In genomic region chr6:107030151-107030550, GRCh38 we compare ENCODE assay signal across 13 cellular contexts. TPM values are rescaled to one million over a fixed set of nuclear protein-coding genes. Genes with fewer than 3 reads are reported as not detected.
DNase-seq lines count a peak whose midpoint lies in the region; ATAC-seq and TF ChIP-seq lines count a peak whose summit lies in the region.
"Had no signal": no experiment of that assay in that cellular context is flagged by ENCODE, and none has a peak within 500 bp of the region (broad histone marks: within the 10 kb centered on the region; RNA-seq: fewer than 3 reads in every experiment).

No MANE protein-coding gene starts in this region.

- intact Hi-C loops in activated naive CD4-positive, alpha-beta T cell treated with anti-CD3 and anti-CD28 coated beads for 36 hours (cut with micrococcal nuclease): no loop called here
- intact Hi-C loops in body of pancreas (cut with DNase I): no loop called here

- H3K27me3 Mint-ChIP-seq in activated naive CD4-positive, alpha-beta T cell treated with anti-CD3 and anti-CD28 coated beads, Interleukin-2, amount 50 U/mL, for 24 hours: no peaks in the 10 kb centered on the region
- H3K27me3 Mint-ChIP-seq in activated naive CD4-positive, alpha-beta T cell treated with anti-CD3 and anti-CD28 coated beads for 36 hours (ENCODE audit: low read depth): no peaks in the 10 kb centered on the region
- H3K27me3 Mint-ChIP-seq in endodermal cell (ENCODE audit: insufficient read depth): no peaks in the 10 kb centered on the region
- no peaks in the 10 kb centered on the region for H3K27me3 Mint-ChIP-seq in stimulated activated naive B cell treated with anti-CD40 and anti-IgM and Interleukin-4, amounts not matched to agents 10 μg/mL and 1 μg/mL and 100 μg/mL, for 72 hours

- CTCF ChIA-PET in activated naive CD4-positive, alpha-beta T cell treated with anti-CD3 and anti-CD28 coated beads for 36 hours (lab: Charles Lee): interaction anchor here (0.5 to 0.8 kb wide), 2 partner anchors 32 to 639 kb away, joined by 3 to 6 read pairs; no protein-coding TSS in a partner anchor

- H3K36me3 Mint-ChIP-seq in activated naive CD4-positive, alpha-beta T cell treated with anti-CD3 and anti-CD28 coated beads, Interleukin-2, amount 50 U/mL, for 24 hours: peaks cover 5% of the 10 kb centered on the region
- peaks cover 5% of the 10 kb centered on the region for H3K36me3 Mint-ChIP-seq in activated naive CD4-positive, alpha-beta T cell treated with anti-CD3 and anti-CD28 coated beads for 36 hours (ENCODE audit: low read depth)
- H3K36me3 Mint-ChIP-seq in endodermal cell (ENCODE audit: low read depth): peaks cover 28% of the 10 kb centered on the region
- H3K36me3 Mint-ChIP-seq in stimulated activated naive B cell treated with anti-CD40 and anti-IgM and Interleukin-4, amounts not matched to agents 10 μg/mL and 1 μg/mL and 100 μg/mL, for 72 hours: peaks cover 19 to 34% of the 10 kb centered on the region in 2 donors

- peaks cover 41% of the 10 kb centered on the region for H3K4me1 Mint-ChIP-seq in activated naive CD4-positive, alpha-beta T cell treated with anti-CD3 and anti-CD28 coated beads, Interleukin-2, amount 50 U/mL, for 24 hours
- H3K4me1 Mint-ChIP-seq in activated naive CD4-positive, alpha-beta T cell treated with anti-CD3 and anti-CD28 coated beads for 36 hours (ENCODE audit: low read depth): peaks cover 42% of the 10 kb centered on the region
- peaks cover 16% of the 10 kb centered on the region for H3K4me1 Mint-ChIP-seq in endodermal cell
- H3K4me1 Mint-ChIP-seq in stimulated activated naive B cell treated with anti-CD40 and anti-IgM and Interleukin-4, amounts not matched to agents 10 μg/mL and 1 μg/mL and 100 μg/mL, for 72 hours: peaks cover 15 to 35% of the 10 kb centered on the region in 2 donors

- 85% methylated on average over 5 of the region's 5 CpGs for WGBS in endodermal cell (ENCODE audit: insufficient coverage in 1 of 2, insufficient read length in 1 of 2), 2 experiments
- WGBS in body of pancreas, 2 donors: 49% methylated on average over 5 of the region's 5 CpGs

- peak overlapping the region; percentile 43 for H3K4me3 ChIP-seq in endodermal cell (ENCODE audit: low read length)
- no peak overlapping the region for H3K4me3 ChIP-seq in body of pancreas

- H3K27me3 ChIP-seq in endodermal cell (ENCODE audit: control insufficient read depth, insufficient read depth, low read length, poor library complexity, severe bottlenecking) (no peaks in the 10 kb centered on the region), body of pancreas (no peaks in the 10 kb centered on the region)

- no peaks in the 10 kb centered on the region for H3K9me3 Mint-ChIP-seq in activated naive CD4-positive, alpha-beta T cell treated with anti-CD3 and anti-CD28 coated beads, Interleukin-2, amount 50 U/mL, for 24 hours
- H3K9me3 Mint-ChIP-seq in activated naive CD4-positive, alpha-beta T cell treated with anti-CD3 and anti-CD28 coated beads for 36 hours: no peaks in the 10 kb centered on the region
- H3K9me3 Mint-ChIP-seq in endodermal cell: peaks cover 8% of the 10 kb centered on the region
- peaks cover 0 to 1% of the 10 kb centered on the region in 2 donors for H3K9me3 Mint-ChIP-seq in stimulated activated naive B cell treated with anti-CD40 and anti-IgM and Interleukin-4, amounts not matched to agents 10 μg/mL and 1 μg/mL and 100 μg/mL, for 72 hours

- peak overlapping the region; percentile 64 for H3K27ac Mint-ChIP-seq in activated naive CD4-positive, alpha-beta T cell treated with anti-CD3 and anti-CD28 coated beads, Interleukin-2, amount 50 U/mL, for 24 hours
- no peak overlapping the region for H3K27ac Mint-ChIP-seq in activated naive CD4-positive, alpha-beta T cell treated with anti-CD3 and anti-CD28 coated beads for 36 hours
- H3K27ac Mint-ChIP-seq in endodermal cell: no peak overlapping the region
- no peak overlapping the region for H3K27ac Mint-ChIP-seq in stimulated activated naive B cell treated with anti-CD40 and anti-IgM and Interleukin-4, amounts not matched to agents 10 μg/mL and 1 μg/mL and 100 μg/mL, for 72 hours

- TF ChIP-seq POLR2A in body of pancreas (IDR thresholded peaks at IDR 0.05): no peak

- H3K9ac ChIP-seq in endodermal cell (ENCODE audit: extremely low read depth, low read length, poor library complexity, severe bottlenecking): no peak overlapping the region

- TF ChIP-seq CTCF in endodermal cell (conservative IDR thresholded peaks at IDR 0.05) (no peak), body of pancreas (IDR thresholded peaks at IDR 0.05) (no peak)

- peak overlapping the region; percentile 98 for H3K4me3 Mint-ChIP-seq in activated naive CD4-positive, alpha-beta T cell treated with anti-CD3 and anti-CD28 coated beads, Interleukin-2, amount 50 U/mL, for 24 hours
- H3K4me3 Mint-ChIP-seq in activated naive CD4-positive, alpha-beta T cell treated with anti-CD3 and anti-CD28 coated beads for 36 hours: no peak overlapping the region
- H3K4me3 Mint-ChIP-seq in endodermal cell: peak overlapping the region; percentile 90
- peak overlapping the region; percentile 98 for H3K4me3 Mint-ChIP-seq in stimulated activated naive B cell treated with anti-CD40 and anti-IgM and Interleukin-4, amounts not matched to agents 10 μg/mL and 1 μg/mL and 100 μg/mL, for 72 hours

- no peak for DNase-seq in activated naive CD4-positive, alpha-beta T cell treated with anti-CD3 and anti-CD28 coated beads for 36 hours
- peak; percentile 62 for DNase-seq in RKO (ENCODE audit: low spot score)
- DNase-seq in endodermal cell: no peak
- DNase-seq in stimulated activated naive B cell treated with anti-CD40 and anti-IgM and Interleukin-4, amounts not matched to agents 10 μg/mL and 1 μg/mL and 100 μg/mL, for 72 hours: no peak
- no peak for DNase-seq in cortex of kidney (lab: John Stamatoyannopoulos, UW)
- DNase-seq in body of pancreas: no peak
- DNase-seq: amygdala; DMS79 treated with DMSO at 0.1 percent for 48 hours; kidney glomerular epithelial cell; right cardiac atrium; stimulated activated CD4-positive, alpha-beta T cell treated with anti-CD3 and anti-CD28 coated beads, Interleukin-4, amount 100 ng/mL, for 4 hours had no signal

- H3K4me1 ChIP-seq in endodermal cell (ENCODE audit: control insufficient read depth, insufficient read depth, low read length) (no peaks in the 10 kb centered on the region), body of pancreas (peaks cover 22% of the 10 kb centered on the region)

- H3K27ac ChIP-seq in endodermal cell (ENCODE audit: low read depth, low read length): no peak overlapping the region
- H3K27ac ChIP-seq in body of pancreas: no peak overlapping the region

- H3K36me3 ChIP-seq in endodermal cell (ENCODE audit: control insufficient read depth, insufficient read depth, low read length): peaks cover 7% of the 10 kb centered on the region
- no peaks in the 10 kb centered on the region for H3K36me3 ChIP-seq in body of pancreas (replicated peaks in 1 of 2; ENCODE audit: insufficient read depth in 1 of 2, low read depth in 2 of 2)

- H3K9me3 ChIP-seq in endodermal cell (ENCODE audit: control insufficient read depth, low read length) (peaks cover 6% of the 10 kb centered on the region), body of pancreas (no peaks in the 10 kb centered on the region)

- no peak for ATAC-seq in stimulated activated naive B cell treated with anti-CD40 and anti-IgM and Interleukin-4, amounts not matched to agents 10 μg/mL and 1 μg/mL and 100 μg/mL, for 72 hours (replicated peaks)
- no peak for ATAC-seq in HG02588 (IDR thresholded peaks at IDR 0.05; ENCODE audit: unreplicated experiment)
- ATAC-seq in body of pancreas: no peak
- ATAC-seq: right cardiac atrium had no signal

RNA-seq across cellular contexts. Expression of gene MTRES1, which starts 2.2 kb away (rescaled TPM):
- total RNA-seq in activated naive CD4-positive, alpha-beta T cell treated with anti-CD3 and anti-CD28 coated beads for 36 hours: 10 to 100 TPM in 1 of 2 experiments, 1 to 10 TPM in 1; 8.3 to 12.3 TPM
- total RNA-seq in endodermal cell (10 to 100 TPM; 20.5 to 26.1 TPM), body of pancreas (10 to 100 TPM in 1 of 2 donors, 1 to 10 TPM in 1; 8.6 to 15.5 TPM)
- polyA plus RNA-seq in endodermal cell (2013, experiment 1 of 2): 23.4 TPM
- polyA plus RNA-seq in endodermal cell (2013, experiment 2 of 2): 20.4 TPM

RNA-seq across cellular contexts. Expression of gene CD24, which starts 55.6 kb away (rescaled TPM):
- total RNA-seq in activated naive CD4-positive, alpha-beta T cell treated with anti-CD3 and anti-CD28 coated beads for 36 hours: under 1 TPM in 1 of 2 experiments, not detected in 1; 0.30 TPM
- 100 to 1,000 TPM; 392 to 545 TPM for total RNA-seq in endodermal cell
- 757 TPM for polyA plus RNA-seq in endodermal cell (2013, experiment 1 of 2)
- 674 TPM for polyA plus RNA-seq in endodermal cell (2013, experiment 2 of 2)
- 100 to 1,000 TPM; 292 to 618 TPM for total RNA-seq in body of pancreas

Comparison
In these comparisons a context has a peak if more than half of its experiments do, and no peak if none do; other contexts are left out.
1. RNA of gene CD24, which starts 55.6 kb away (total RNA-seq): 292 to 618 TPM in body of pancreas and 392 to 545 TPM in endodermal cell; 0.30 TPM in activated naive CD4-positive, alpha-beta T cell treated with anti-CD3 and anti-CD28 coated beads for 36 hours; every median in the first group is over 100 times any median in the second.